In the genomic region with DNA sequence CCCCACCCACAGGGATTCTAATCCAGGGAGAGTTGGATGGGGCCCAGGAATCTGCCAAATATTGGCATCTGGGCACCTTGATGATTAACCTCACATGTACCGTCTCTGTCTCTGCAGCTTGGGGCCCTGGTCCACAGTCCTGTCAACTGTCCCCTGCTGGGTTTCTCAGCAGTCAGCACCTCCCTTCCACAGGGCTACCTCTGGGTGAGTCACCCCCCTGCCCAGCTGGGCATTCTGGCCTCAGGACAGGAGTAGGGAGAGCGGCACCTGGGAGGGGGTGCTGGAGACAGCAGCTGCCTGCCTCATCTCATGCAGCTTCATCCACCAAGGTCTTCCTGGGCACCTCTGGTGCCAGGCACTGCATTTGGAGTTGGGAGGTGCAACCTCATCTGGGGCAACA, we compare ENCODE assay signal across 15 cellular contexts.
A peak's percentile ranks its signal among the peaks of the same experiment; 100 is the strongest.
DNase-seq lines count a peak whose midpoint lies in the region; ATAC-seq, FAIRE-seq and TF ChIP-seq lines count a peak whose summit lies in the region.
"Had no signal": no experiment of that assay in that cellular context is flagged by ENCODE, and none has a peak within 500 bp of the region (broad histone marks: within the 10 kb centered on the region; RNA-seq: fewer than 3 reads in every experiment).

No MANE protein-coding gene starts in this region.

- no peak for TF ChIP-seq POLR2A in H54 (IDR thresholded peaks at IDR 0.05; ENCODE audit: low read depth, low read length)

- H3K27ac ChIP-seq in ascending aorta, result peak overlapping the region; percentile 86 to 94
- no peak overlapping the region for H3K27ac ChIP-seq in neural progenitor cell
- H3K27ac ChIP-seq: PC-9, SK-N-MC had no signal

- H3F3A ChIP-seq in neural progenitor cell (ENCODE audit: low read depth), result no peaks in the 10 kb centered on the region

- no peak overlapping the region for H3K4me3 Mint-ChIP-seq in neural progenitor cell
- H3K4me3 Mint-ChIP-seq: B cell; CD4-positive, alpha-beta memory T cell had no signal

- no peaks in the 10 kb centered on the region for H3K27me3 Mint-ChIP-seq in neural progenitor cell (ENCODE audit: insufficient read depth, low read depth)
- H3K27me3 Mint-ChIP-seq: B cell had no signal

- no peak overlapping the region for H3K4me2 ChIP-seq in neural progenitor cell
- H3K4me2 ChIP-seq: PC-9 had no signal

- peaks cover 10% of the 10 kb centered on the region for H3K36me3 Mint-ChIP-seq in neural progenitor cell
- H3K36me3 Mint-ChIP-seq: CD4-positive, alpha-beta memory T cell had no signal

- H3K4me3 ChIP-seq in ascending aorta, result no peak overlapping the region
- H3K4me3 ChIP-seq in neural progenitor cell, result no peak overlapping the region
- H3K4me3 ChIP-seq: HAP-1, PC-9, SK-N-MC had no signal

- no peaks in the 10 kb centered on the region for H3K79me2 ChIP-seq in neural progenitor cell (ENCODE audit: low read depth)

- H3K36me3 ChIP-seq in ascending aorta (peaks cover 87 to 90% of the 10 kb centered on the region in 2 donors), neural progenitor cell (no peaks in the 10 kb centered on the region)
- H3K36me3 ChIP-seq: HAP-1 had no signal

- ATAC-seq in GM21447 (IDR thresholded peaks at IDR 0.05; ENCODE audit: unreplicated experiment), result no peak

- TF ChIP-seq CTCF in ascending aorta (IDR thresholded peaks at IDR 0.05) (no peak), neural progenitor cell (IDR thresholded peaks at IDR 0.05) (no peak)

- H3K9ac ChIP-seq in neural progenitor cell, result no peak overlapping the region

- H3K9me3 Mint-ChIP-seq in neural progenitor cell, result no peaks in the 10 kb centered on the region
- H3K9me3 Mint-ChIP-seq: CD4-positive, alpha-beta memory T cell had no signal

- H2AFZ ChIP-seq in neural progenitor cell (replicated peaks), result no peak overlapping the region
- H2AFZ ChIP-seq: PC-9 had no signal

- H3K4me1 Mint-ChIP-seq in neural progenitor cell, result peaks cover 18% of the 10 kb centered on the region

- no peaks in the 10 kb centered on the region for H3K27me3 ChIP-seq in ascending aorta
- no peaks in the 10 kb centered on the region for H3K27me3 ChIP-seq in neural progenitor cell

- no peak overlapping the region for H3K27ac Mint-ChIP-seq in neural progenitor cell
- H3K27ac Mint-ChIP-seq: B cell; CD4-positive, alpha-beta memory T cell had no signal

- H3K4me1 ChIP-seq in ascending aorta (peaks cover 1 to 8% of the 10 kb centered on the region in 2 donors), neural progenitor cell (peaks cover 5% of the 10 kb centered on the region)
- H3K4me1 ChIP-seq: HAP-1 had no signal

- intact Hi-C loops in ascending aorta (cut with DNase I), result loop anchor here (10.0 kb wide), 1 partner anchor 450 kb away; the partner anchor contains the start of gene IGSF21

- FAIRE-seq in H54 (lab: Jason Lieb, UNC), result no peak

- H3K9me3 ChIP-seq in ascending aorta (no peaks in the 10 kb centered on the region), neural progenitor cell (ENCODE audit: low read depth) (no peaks in the 10 kb centered on the region)
- H3K9me3 ChIP-seq: HAP-1 had no signal

- H4K20me1 ChIP-seq in neural progenitor cell (ENCODE audit: low read depth), result peaks cover 6% of the 10 kb centered on the region

- DNase-seq in H54 (ENCODE audit: insufficient read length, low spot score) (peak; percentile 67), M059J (ENCODE audit: low read depth) (peak; percentile 62), ascending aorta (ENCODE audit: low spot score in 2 of 2) (no peak), kidney tubule cell (ENCODE audit: low spot score) (peak; percentile 28), neural progenitor cell (ENCODE audit: low spot score) (no peak)
- no peak for DNase-seq in activated CD4-positive, alpha-beta T cell treated with anti-CD3 and anti-CD28 coated beads for 48 hours
- DNase-seq: CD4-positive, alpha-beta memory T cell; NCI-H1048; NCI-H748 treated with DMSO at 0.1 percent for 48 hours; Right ventricle myocardium superior had no signal

Comparison
In these comparisons a context has a peak if more than half of its experiments do, and no peak if none do; other contexts are left out.
1. DNase-seq: peak in H54 (single experiment), M059J (single experiment) and kidney tubule cell (single experiment); none in ascending aorta (0 of 2), neural progenitor cell (single experiment) and activated CD4-positive, alpha-beta T cell treated with anti-CD3 and anti-CD28 coated beads for 48 hours (single experiment).